Comparison of ENCODE assay signal across 22 cellular contexts in the genomic region with DNA sequence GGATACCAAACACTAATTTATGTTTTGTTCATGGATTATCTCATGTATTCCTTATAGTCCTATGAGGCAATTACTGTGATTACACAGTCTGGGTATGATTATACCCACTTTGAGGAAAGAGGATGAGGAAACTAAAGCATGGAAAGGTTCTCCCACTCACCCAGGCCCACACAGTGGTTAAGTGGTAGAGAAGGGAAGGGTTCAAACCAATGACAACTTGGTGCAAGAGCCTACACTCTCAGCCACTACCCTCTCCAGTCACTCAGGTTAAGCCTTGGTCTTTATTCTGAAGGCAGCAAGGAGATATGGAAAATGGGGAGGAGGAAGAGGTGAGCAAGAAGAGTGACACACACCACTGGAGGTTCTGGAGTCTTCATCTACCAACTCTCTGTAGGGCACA.
A peak's percentile ranks its signal among the peaks of the same experiment; 100 is the strongest.
DNase-seq lines count a peak whose midpoint lies in the region; ATAC-seq and TF ChIP-seq lines count a peak whose summit lies in the region.
"Had no signal": no experiment of that assay in that cellular context is flagged by ENCODE, and none has a peak within 500 bp of the region (broad histone marks: within the 10 kb centered on the region; RNA-seq: fewer than 3 reads in every experiment).

No MANE protein-coding gene starts in this region.

- TF ChIP-seq CTCF in osteoblast (IDR thresholded peaks at IDR 0.05; ENCODE audit: extremely low read depth, low read depth, low read length) (no peak), type B pancreatic cell (conservative IDR thresholded peaks at IDR 0.05) (no peak)

- no peaks in the 10 kb centered on the region for H3K27me3 ChIP-seq in osteoblast (ENCODE audit: insufficient read depth, low read length)
- no peaks in the 10 kb centered on the region for H3K27me3 ChIP-seq in neuronal stem cell (ENCODE audit: control insufficient read depth in 3 of 3, insufficient read depth in 3 of 3, low read depth in 1 of 3, low read length in 3 of 3)
- H3K27me3 ChIP-seq: BLaER1 had no signal

- H3K79me2 ChIP-seq in osteoblast (ENCODE audit: insufficient read depth, low read length), result no peaks in the 10 kb centered on the region

- no peak overlapping the region for H2BK5ac ChIP-seq in neuronal stem cell (ENCODE audit: low read length)

- ATAC-seq in activated naive CD8-positive, alpha-beta T cell treated with anti-CD3 and anti-CD28 coated beads, Interleukin-2, amount 50 U/mL, for 24 hours, result peak; percentile 78
- ATAC-seq: Panc1 had no signal

- H3K9me3 ChIP-seq in osteoblast (ENCODE audit: low read depth, low read length) (no peaks in the 10 kb centered on the region), neuronal stem cell (replicated peaks in 1 of 2; ENCODE audit: control insufficient read depth in 2 of 2, insufficient read depth in 1 of 2, low read depth in 1 of 2, low read length in 2 of 2) (peaks cover 0 to 2% of the 10 kb centered on the region in 2 donors)
- H3K9me3 ChIP-seq: BLaER1, Caco-2 had no signal

- H3K4me3 ChIP-seq in osteoblast (ENCODE audit: insufficient read depth, low read length), result no peak overlapping the region
- H3K4me3 ChIP-seq in neuronal stem cell (ENCODE audit: low read length in 2 of 2), result no peak overlapping the region
- H3K4me3 ChIP-seq: BLaER1 had no signal

- no peak overlapping the region for H4K8ac ChIP-seq in neuronal stem cell (ENCODE audit: low read depth, low read length)

- no peaks in the 10 kb centered on the region for H4K20me1 ChIP-seq in osteoblast (ENCODE audit: insufficient read depth, low read length)
- H4K20me1 ChIP-seq: BLaER1 had no signal

- no peak overlapping the region for H3K4ac ChIP-seq in neuronal stem cell (ENCODE audit: low read length)

- H3K9me3 Mint-ChIP-seq in activated naive CD8-positive, alpha-beta T cell treated with anti-CD3 and anti-CD28 coated beads, Interleukin-2, amount 50 U/mL, for 24 hours, result no peaks in the 10 kb centered on the region
- no peaks in the 10 kb centered on the region for H3K9me3 Mint-ChIP-seq in activated naive CD8-positive, alpha-beta T cell treated with anti-CD3 and anti-CD28 coated beads for 36 hours
- no peaks in the 10 kb centered on the region for H3K9me3 Mint-ChIP-seq in activated T-helper 1 cell treated with anti-CD3 and anti-CD28 coated beads, Interleukin-12 subunit alpha, Interleukin-12 subunit beta, Interleukin-2, Interleukin-4 antibody, amounts not matched to agents 30 ng/mL and 10 ng/mL and 1 ng/mL, durations not matched to agents 14 hours and 24 hours and 36 hours
- H3K9me3 Mint-ChIP-seq in type B pancreatic cell, result peaks cover 15% of the 10 kb centered on the region

- H2AFZ ChIP-seq in osteoblast (ENCODE audit: low read length) (no peak overlapping the region), neuronal stem cell (ENCODE audit: low read length) (no peak overlapping the region)

- no peak overlapping the region for H3K18ac ChIP-seq in neuronal stem cell (ENCODE audit: low read length)

- H2BK12ac ChIP-seq in neuronal stem cell (ENCODE audit: low read length), result no peak overlapping the region

- H3K79me1 ChIP-seq in neuronal stem cell (ENCODE audit: low read depth, low read length), result peaks cover 2% of the 10 kb centered on the region

- no peak overlapping the region for H3K14ac ChIP-seq in neuronal stem cell (ENCODE audit: low read length)

- H3K27ac ChIP-seq in osteoblast (ENCODE audit: low read depth, low read length) (no peak overlapping the region), neuronal stem cell (replicated peaks; ENCODE audit: low read length) (no peak overlapping the region)
- H3K27ac ChIP-seq: BLaER1, KMS-11 had no signal

- no peak overlapping the region for H2AK5ac ChIP-seq in neuronal stem cell (ENCODE audit: low read depth, low read length)

- H3K4me1 ChIP-seq in osteoblast (ENCODE audit: insufficient read depth, low read length), result peaks cover 12% of the 10 kb centered on the region
- peaks cover 18 to 20% of the 10 kb centered on the region in 2 donors for H3K4me1 ChIP-seq in neuronal stem cell (ENCODE audit: control insufficient read depth in 2 of 2, insufficient read depth in 1 of 2, low read depth in 1 of 2, low read length in 2 of 2)
- H3K4me1 ChIP-seq: BLaER1 had no signal

- peak; percentile 6 for DNase-seq in activated naive CD8-positive, alpha-beta T cell treated with anti-CD3 and anti-CD28 coated beads, Interleukin-2, amount 50 U/mL, for 24 hours
- no peak for DNase-seq in activated naive CD8-positive, alpha-beta T cell treated with anti-CD3 and anti-CD28 coated beads for 36 hours
- no peak for DNase-seq in activated T-helper 1 cell treated with anti-CD3 and anti-CD28 coated beads, Interleukin-12 subunit alpha, Interleukin-12 subunit beta, Interleukin-2, Interleukin-4 antibody, amounts not matched to agents 30 ng/mL and 10 ng/mL and 1 ng/mL, durations not matched to agents 14 hours and 24 hours and 36 hours (ENCODE audit: low spot score)
- DNase-seq in osteoblast (ENCODE audit: insufficient read length, low spot score, missing footprints), result peak; percentile 73
- DNase-seq in type B pancreatic cell (ENCODE audit: extremely low spot score, unreplicated experiment), result no peak
- no peak for DNase-seq in NCI-H526 (lab: John Stamatoyannopoulos, UW)
- DNase-seq in neuronal stem cell (ENCODE audit: low spot score), result no peak
- DNase-seq in NCI-H1436 (lab: John Stamatoyannopoulos, UW), result no peak
- DNase-seq: Caco-2; CD4-positive, alpha-beta memory T cell; DMS 273 treated with DMSO at 0.1 percent for 48 hours; DMS79 treated with DMSO at 0.1 percent for 48 hours; H7; NCI-H1092 treated with DMSO at 0.1 percent for 48 hours; NCI-H146; NCI-H2029; NCI-H2227 treated with DMSO at 0.1 percent for 48 hours; NCI-H510A; NCI-H748 treated with DMSO at 0.1 percent for 48 hours had no signal

- no peaks in the 10 kb centered on the region for H3K36me3 ChIP-seq in osteoblast (ENCODE audit: insufficient read depth, low read length)
- no peaks in the 10 kb centered on the region for H3K36me3 ChIP-seq in neuronal stem cell (replicated peaks in 1 of 2; ENCODE audit: control insufficient read depth in 2 of 2, insufficient read depth in 2 of 2, low read length in 2 of 2)
- H3K36me3 ChIP-seq: BLaER1 had no signal

- H3K9ac ChIP-seq in neuronal stem cell (ENCODE audit: low read depth, low read length, poor library complexity), result no peak overlapping the region
- H3K9ac ChIP-seq: BLaER1, KMS-11 had no signal

- H4K91ac ChIP-seq in neuronal stem cell (ENCODE audit: low read depth, low read length, poor library complexity), result no peak overlapping the region

- no peak overlapping the region for H3K4me2 ChIP-seq in osteoblast (ENCODE audit: insufficient read depth, low read length)
- H3K4me2 ChIP-seq in neuronal stem cell (ENCODE audit: insufficient read depth, low read length, poor library complexity, severe bottlenecking), result no peak overlapping the region
- H3K4me2 ChIP-seq: BLaER1, KMS-11 had no signal

- no peak overlapping the region for H2BK120ac ChIP-seq in neuronal stem cell (ENCODE audit: low read depth, low read length)

- no peak overlapping the region for H3K4me3 Mint-ChIP-seq in activated naive CD8-positive, alpha-beta T cell treated with anti-CD3 and anti-CD28 coated beads, Interleukin-2, amount 50 U/mL, for 24 hours
- no peak overlapping the region for H3K4me3 Mint-ChIP-seq in activated naive CD8-positive, alpha-beta T cell treated with anti-CD3 and anti-CD28 coated beads for 36 hours
- no peak overlapping the region for H3K4me3 Mint-ChIP-seq in activated T-helper 1 cell treated with anti-CD3 and anti-CD28 coated beads, Interleukin-12 subunit alpha, Interleukin-12 subunit beta, Interleukin-2, Interleukin-4 antibody, amounts not matched to agents 30 ng/mL and 10 ng/mL and 1 ng/mL, durations not matched to agents 14 hours and 24 hours and 36 hours
- H3K4me3 Mint-ChIP-seq in type B pancreatic cell, result no peak overlapping the region
- H3K4me3 Mint-ChIP-seq: CD4-positive, alpha-beta memory T cell had no signal

- intact Hi-C loops in activated T-helper 1 cell treated with anti-CD3 and anti-CD28 coated beads, Interleukin-12 subunit alpha, Interleukin-12 subunit beta, Interleukin-2, Interleukin-4 antibody, amounts not matched to agents 30 ng/mL and 10 ng/mL and 1 ng/mL, durations not matched to agents 14 hours and 24 hours and 36 hours (cut with micrococcal nuclease), result no loop called here

- no peak overlapping the region for H2BK15ac ChIP-seq in neuronal stem cell (ENCODE audit: low read length)

- H3K4me1 Mint-ChIP-seq in activated naive CD8-positive, alpha-beta T cell treated with anti-CD3 and anti-CD28 coated beads, Interleukin-2, amount 50 U/mL, for 24 hours, result peaks cover 19% of the 10 kb centered on the region
- peaks cover 12% of the 10 kb centered on the region for H3K4me1 Mint-ChIP-seq in activated naive CD8-positive, alpha-beta T cell treated with anti-CD3 and anti-CD28 coated beads for 36 hours
- H3K4me1 Mint-ChIP-seq in activated T-helper 1 cell treated with anti-CD3 and anti-CD28 coated beads, Interleukin-12 subunit alpha, Interleukin-12 subunit beta, Interleukin-2, Interleukin-4 antibody, amounts not matched to agents 30 ng/mL and 10 ng/mL and 1 ng/mL, durations not matched to agents 14 hours and 24 hours and 36 hours (ENCODE audit: low read depth), result peaks cover 48% of the 10 kb centered on the region
- H3K4me1 Mint-ChIP-seq in type B pancreatic cell (ENCODE audit: unreplicated experiment), result peaks cover 62% of the 10 kb centered on the region

- no peak overlapping the region for H3K23ac ChIP-seq in neuronal stem cell (ENCODE audit: low read depth, low read length, poor library complexity)

- H3K27me3 Mint-ChIP-seq in activated naive CD8-positive, alpha-beta T cell treated with anti-CD3 and anti-CD28 coated beads, Interleukin-2, amount 50 U/mL, for 24 hours, result no peaks in the 10 kb centered on the region
- H3K27me3 Mint-ChIP-seq in activated naive CD8-positive, alpha-beta T cell treated with anti-CD3 and anti-CD28 coated beads for 36 hours, result no peaks in the 10 kb centered on the region
- H3K27me3 Mint-ChIP-seq in activated T-helper 1 cell treated with anti-CD3 and anti-CD28 coated beads, Interleukin-12 subunit alpha, Interleukin-12 subunit beta, Interleukin-2, Interleukin-4 antibody, amounts not matched to agents 30 ng/mL and 10 ng/mL and 1 ng/mL, durations not matched to agents 14 hours and 24 hours and 36 hours (ENCODE audit: insufficient read depth), result peaks cover 1% of the 10 kb centered on the region
- no peaks in the 10 kb centered on the region for H3K27me3 Mint-ChIP-seq in type B pancreatic cell
- H3K27me3 Mint-ChIP-seq: CD4-positive, alpha-beta memory T cell had no signal

- H3K27ac Mint-ChIP-seq in activated naive CD8-positive, alpha-beta T cell treated with anti-CD3 and anti-CD28 coated beads, Interleukin-2, amount 50 U/mL, for 24 hours, result peak overlapping the region; percentile 34
- no peak overlapping the region for H3K27ac Mint-ChIP-seq in activated naive CD8-positive, alpha-beta T cell treated with anti-CD3 and anti-CD28 coated beads for 36 hours
- H3K27ac Mint-ChIP-seq in activated T-helper 1 cell treated with anti-CD3 and anti-CD28 coated beads, Interleukin-12 subunit alpha, Interleukin-12 subunit beta, Interleukin-2, Interleukin-4 antibody, amounts not matched to agents 30 ng/mL and 10 ng/mL and 1 ng/mL, durations not matched to agents 14 hours and 24 hours and 36 hours, result peak overlapping the region; percentile 65
- H3K27ac Mint-ChIP-seq in type B pancreatic cell, result peak overlapping the region; percentile 40

- no peaks in the 10 kb centered on the region for H3K36me3 Mint-ChIP-seq in activated naive CD8-positive, alpha-beta T cell treated with anti-CD3 and anti-CD28 coated beads, Interleukin-2, amount 50 U/mL, for 24 hours (ENCODE audit: low read depth)
- no peaks in the 10 kb centered on the region for H3K36me3 Mint-ChIP-seq in activated naive CD8-positive, alpha-beta T cell treated with anti-CD3 and anti-CD28 coated beads for 36 hours
- peaks cover 6% of the 10 kb centered on the region for H3K36me3 Mint-ChIP-seq in activated T-helper 1 cell treated with anti-CD3 and anti-CD28 coated beads, Interleukin-12 subunit alpha, Interleukin-12 subunit beta, Interleukin-2, Interleukin-4 antibody, amounts not matched to agents 30 ng/mL and 10 ng/mL and 1 ng/mL, durations not matched to agents 14 hours and 24 hours and 36 hours (ENCODE audit: low read depth)
- peaks cover 7% of the 10 kb centered on the region for H3K36me3 Mint-ChIP-seq in type B pancreatic cell
- H3K36me3 Mint-ChIP-seq: CD4-positive, alpha-beta memory T cell had no signal

Comparison
In these comparisons a context has a peak if more than half of its experiments do, and no peak if none do; other contexts are left out.
1. DNase-seq: peak in activated naive CD8-positive, alpha-beta T cell treated with anti-CD3 and anti-CD28 coated beads, Interleukin-2, amount 50 U/mL, for 24 hours (single experiment) and osteoblast (single experiment); none in activated naive CD8-positive, alpha-beta T cell treated with anti-CD3 and anti-CD28 coated beads for 36 hours (single experiment), activated T-helper 1 cell treated with anti-CD3 and anti-CD28 coated beads, Interleukin-12 subunit alpha, Interleukin-12 subunit beta, Interleukin-2, Interleukin-4 antibody, amounts not matched to agents 30 ng/mL and 10 ng/mL and 1 ng/mL, durations not matched to agents 14 hours and 24 hours and 36 hours (single experiment), type B pancreatic cell (single experiment), NCI-H526 (0 of 2), neuronal stem cell (single experiment) and NCI-H1436 (single experiment).